Comparison of ENCODE assay signal across 22 cellular contexts in the genomic region with DNA sequence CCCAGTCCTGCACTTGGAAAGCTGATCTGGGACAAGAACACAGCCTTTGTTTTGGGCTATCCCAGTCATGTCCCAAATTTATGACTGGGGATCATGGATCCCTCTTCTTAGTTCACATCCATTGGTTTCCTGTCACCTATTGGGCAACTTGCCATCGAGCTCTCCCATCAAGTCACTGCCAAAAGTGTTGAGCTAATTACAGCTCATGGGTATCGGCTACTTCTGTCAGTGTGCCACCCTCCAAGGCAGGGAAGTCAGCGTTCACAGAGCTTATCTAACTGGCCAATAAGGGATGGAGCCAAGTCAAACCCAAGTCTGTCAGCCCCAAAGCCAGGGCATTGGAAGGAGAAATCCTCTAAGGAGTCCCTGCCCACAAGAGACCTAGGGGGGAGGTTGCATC.
"Had no signal": no experiment of that assay in that cellular context is flagged by ENCODE, and none has a peak within 500 bp of the region (broad histone marks: within the 10 kb centered on the region; RNA-seq: fewer than 3 reads in every experiment).

No MANE protein-coding gene starts in this region.

- H3K27me3 Mint-ChIP-seq: memory B cell; stimulated activated naive B cell treated with anti-CD40 and anti-IgM and Interleukin-4, amounts not matched to agents 10 μg/mL and 1 μg/mL and 100 μg/mL, for 72 hours; type B pancreatic cell had no signal

- H3K27ac ChIP-seq: colonic mucosa, pancreas, right lobe of liver, stomach, testis, tibial artery had no signal

- H3K36me3 Mint-ChIP-seq: type B pancreatic cell had no signal

- DNase-seq: colonic mucosa; hypothalamus; immature natural killer cell; islet precursor cell; kidney glomerular epithelial cell; left colon; natural killer cell; occipital lobe; pancreas; retina; small intestine; stimulated activated CD4-positive, alpha-beta T cell treated with anti-CD3 and anti-CD28 coated beads, Interleukin-15, amount 100 ng/mL, for 24 hours; stimulated activated CD4-positive, alpha-beta T cell treated with anti-CD3 and anti-CD28 coated beads, Interleukin-2, amount 100 ng/mL, for 48 hours; stimulated activated naive B cell treated with anti-CD40 and anti-IgM and Interleukin-4, amounts not matched to agents 10 μg/mL and 1 μg/mL and 100 μg/mL, for 72 hours; stomach; substantia nigra; testis; tibial artery had no signal

- H3K27me3 ChIP-seq: colonic mucosa, pancreas, right lobe of liver, stomach, testis, tibial artery had no signal

- ATAC-seq: left colon; natural killer cell; pancreas; stimulated activated naive B cell treated with anti-CD40 and anti-IgM and Interleukin-4, amounts not matched to agents 10 μg/mL and 1 μg/mL and 100 μg/mL, for 72 hours had no signal

- H3K9me3 Mint-ChIP-seq: immature natural killer cell; memory B cell; natural killer cell; stimulated activated naive B cell treated with anti-CD40 and anti-IgM and Interleukin-4, amounts not matched to agents 10 μg/mL and 1 μg/mL and 100 μg/mL, for 72 hours; type B pancreatic cell had no signal

- H3K4me3 ChIP-seq: colonic mucosa, lung, pancreas, right lobe of liver, stomach, testis, tibial artery had no signal

- H3K4me3 Mint-ChIP-seq: immature natural killer cell; memory B cell; natural killer cell; stimulated activated naive B cell treated with anti-CD40 and anti-IgM and Interleukin-4, amounts not matched to agents 10 μg/mL and 1 μg/mL and 100 μg/mL, for 72 hours; type B pancreatic cell had no signal

- H3K9me3 ChIP-seq: colonic mucosa, pancreas, right lobe of liver, stomach, testis, tibial artery had no signal

- H3K4me1 ChIP-seq: colonic mucosa, pancreas, testis, tibial artery had no signal

- H3K27ac Mint-ChIP-seq: immature natural killer cell; memory B cell; natural killer cell; stimulated activated naive B cell treated with anti-CD40 and anti-IgM and Interleukin-4, amounts not matched to agents 10 μg/mL and 1 μg/mL and 100 μg/mL, for 72 hours; type B pancreatic cell had no signal

- H3K36me3 ChIP-seq: colonic mucosa, pancreas, right lobe of liver, stomach, tibial artery had no signal
